Comparison of ENCODE assay signal across 9 cellular contexts in genomic region chr19:45164577-45165335, GRCh38. TPM values are rescaled to one million over a fixed set of nuclear protein-coding genes. Genes with fewer than 3 reads are reported as not detected.
DNase-seq lines count a peak whose midpoint lies in the region; ATAC-seq and TF ChIP-seq lines count a peak whose summit lies in the region.
"Had no signal": no experiment of that assay in that cellular context is flagged by ENCODE, and none has a peak within 500 bp of the region (broad histone marks: within the 10 kb centered on the region; RNA-seq: fewer than 3 reads in every experiment).

No MANE protein-coding gene starts in this region.

- H3K9me3 ChIP-seq in right lobe of liver (no peaks in the 10 kb centered on the region), thymus (ENCODE audit: control insufficient read depth) (no peaks in the 10 kb centered on the region)

- H3K27me3 ChIP-seq in right lobe of liver (no peaks in the 10 kb centered on the region), thymus (ENCODE audit: control insufficient read depth, insufficient read depth) (no peaks in the 10 kb centered on the region)

- no peaks in the 10 kb centered on the region for H3K4me1 ChIP-seq in right lobe of liver
- H3K4me1 ChIP-seq in thymus (ENCODE audit: control insufficient read depth, insufficient read depth, low read length) = peaks cover 5% of the 10 kb centered on the region

- H3K27ac ChIP-seq in right lobe of liver (no peak overlapping the region), thymus (ENCODE audit: low read depth) (peak overlapping the region; percentile 8)
- H3K27ac ChIP-seq: SK-N-MC had no signal

- no peak for TF ChIP-seq POLR2A in right lobe of liver (IDR thresholded peaks at IDR 0.05)

- peak; percentile 62 for DNase-seq in RPMI8226
- DNase-seq in astrocyte of the hippocampus (ENCODE audit: low read depth, low spot score) = peak; percentile 74
- peak in 2 of 3 donors; percentile 47 to 49 for DNase-seq in right lobe of liver
- no peak for DNase-seq in NCI-H1105 (lab: John Stamatoyannopoulos, UW)
- no peak for DNase-seq in activated gamma-delta T cell treated with Interleukin-2 at 50 U/mL for 16 hours

- ATAC-seq in GM18498 (IDR thresholded peaks at IDR 0.05; ENCODE audit: unreplicated experiment) = peak; percentile 76
- peak; percentile 60 for ATAC-seq in HG02623 (IDR thresholded peaks at IDR 0.05; ENCODE audit: unreplicated experiment)
- ATAC-seq in right lobe of liver = peak in 3 of 4 donors; percentile 29 to 51 (median 45)

- H3K4me3 ChIP-seq in right lobe of liver (no peak overlapping the region), thymus (ENCODE audit: low read length) (no peak overlapping the region)
- H3K4me3 ChIP-seq: SK-N-MC had no signal

- H3K36me3 ChIP-seq in right lobe of liver (no peaks in the 10 kb centered on the region), thymus (ENCODE audit: control insufficient read depth, insufficient read depth) (no peaks in the 10 kb centered on the region)

- intact Hi-C loops in right lobe of liver (cut with DNase I) = no loop called here

- no peak for TF ChIP-seq CTCF in right lobe of liver (IDR thresholded peaks at IDR 0.05)

- WGBS in right lobe of liver (ENCODE audit: insufficient coverage, low coverage, low lambda C conversion rate, missing lambda C conversion rate) = 0% methylated on average over 1 of the region's 27 CpGs
- WGBS in thymus = 43% methylated on average over 27 of the region's 27 CpGs

RNA-seq across cellular contexts. Expression of gene NKPD1, which starts 4.0 kb away (rescaled TPM):
- total RNA-seq in right lobe of liver = under 1 TPM in 1 of 6 experiments, not detected in 5; 0.06 TPM
- polyA plus RNA-seq in thymus = 0.59 TPM

RNA-seq across cellular contexts. Expression of gene TRAPPC6A, which starts 13.3 kb away (rescaled TPM):
- 10 to 100 TPM; 13.1 to 33.3 (median 23.7) TPM for total RNA-seq in right lobe of liver
- polyA plus RNA-seq in thymus = 61.4 TPM

RNA-seq across cellular contexts. Expression of gene BLOC1S3, which starts 13.8 kb away (rescaled TPM):
- total RNA-seq in right lobe of liver = 10 to 100 TPM in 1 of 6 experiments, 1 to 10 TPM in 5; 4.7 to 17.0 (median 6.1) TPM
- polyA plus RNA-seq in thymus = 6.3 TPM

Comparison
In these comparisons a context has a peak if more than half of its experiments do, and no peak if none do; other contexts are left out.
1. DNase-seq: peak in RPMI8226 (single experiment), astrocyte of the hippocampus (single experiment) and right lobe of liver (2 of 3); none in NCI-H1105 (single experiment) and activated gamma-delta T cell treated with Interleukin-2 at 50 U/mL for 16 hours (single experiment).
2. Peak in every context shown above with its lines, with median percentiles within 50 percentile points of each other: ATAC-seq.